In genomic region chr4:51872283-51872997, GRCh38 we compare ENCODE assay signal across 29 cellular contexts. TPM values are rescaled to one million over a fixed set of nuclear protein-coding genes. Genes with fewer than 3 reads are reported as not detected.
DNase-seq lines count a peak whose midpoint lies in the region; ATAC-seq, FAIRE-seq and TF ChIP-seq lines count a peak whose summit lies in the region.
"Had no signal": no experiment of that assay in that cellular context is flagged by ENCODE, and none has a peak within 500 bp of the region (broad histone marks: within the 10 kb centered on the region; RNA-seq: fewer than 3 reads in every experiment).

No MANE protein-coding gene starts in this region.

- H3K4me2 ChIP-seq in HepG2 (ENCODE audit: low read depth, low read length): no peak overlapping the region
- H3K4me2 ChIP-seq in parathyroid adenoma (ENCODE audit: low read length): no peak overlapping the region
- H3K4me2 ChIP-seq: KMS-11 had no signal

- H3K27ac Mint-ChIP-seq in activated CD8-positive, alpha-beta T cell treated with anti-CD3 and anti-CD28 coated beads, Interleukin-2, amount 10 ng/mL, durations not matched to agents 7 days and 5 days: peak overlapping the region; percentile 12
- no peak overlapping the region for H3K27ac Mint-ChIP-seq in activated CD8-positive, alpha-beta T cell treated with anti-CD3 and anti-CD28 coated beads for 36 hours
- H3K27ac Mint-ChIP-seq in type B pancreatic cell: peak overlapping the region; percentile 7
- no peak overlapping the region for H3K27ac Mint-ChIP-seq in activated naive CD4-positive, alpha-beta T cell treated with anti-CD3 and anti-CD28 coated beads for 36 hours
- H3K27ac Mint-ChIP-seq: CD14-positive monocyte, HFFc6, IgD-negative memory B cell had no signal

- no peak for FAIRE-seq in HepG2 (lab: Jason Lieb, UNC)
- FAIRE-seq: GM12878, RCC 7860 had no signal

- no peak for TF ChIP-seq RAD21 in HepG2 (CRISPR knock-in tag; IDR thresholded peaks at IDR 0.05)

- H3K9me3 ChIP-seq in HepG2 (ENCODE audit: low read length) (no peaks in the 10 kb centered on the region), parathyroid adenoma (ENCODE audit: control insufficient read depth, low read length) (no peaks in the 10 kb centered on the region)
- H3K9me3 ChIP-seq: BE2C, HAP-1 had no signal

- H3K36me3 ChIP-seq in HepG2 (replicated peaks in 1 of 2; ENCODE audit: control insufficient read depth in 1 of 2, insufficient read depth in 2 of 2, low read length in 2 of 2) (peaks cover 13 to 53% of the 10 kb centered on the region in 2 experiments), parathyroid adenoma (ENCODE audit: control insufficient read depth, insufficient read depth, low read length) (no peaks in the 10 kb centered on the region)

- intact Hi-C loops in activated CD8-positive, alpha-beta T cell treated with anti-CD3 and anti-CD28 coated beads for 36 hours (cut with micrococcal nuclease): no loop called here
- intact Hi-C loops in HepG2 (cut with micrococcal nuclease; ENCODE audit: unreplicated experiment): no loop called here
- intact Hi-C loops in activated naive CD4-positive, alpha-beta T cell treated with anti-CD3 and anti-CD28 coated beads for 36 hours (cut with micrococcal nuclease): loop anchor here (10.0 kb wide), 1 partner anchor 52 kb away; no protein-coding TSS in a partner anchor

- no peaks in the 10 kb centered on the region for H3K4me1 ChIP-seq in HepG2 (ENCODE audit: insufficient read depth, low read length)
- H3K4me1 ChIP-seq in parathyroid adenoma: peaks cover 5% of the 10 kb centered on the region
- H3K4me1 ChIP-seq: BE2C, HAP-1 had no signal

- in situ Hi-C loops in HepG2 (cut with HindIII; ENCODE audit: extremely low pct_ligation_motif_present, low pct_unique_long_range_greater_than_20kb): no loop called here

- TF ChIP-seq POLR2A in HepG2 (IDR thresholded peaks at IDR 0.05; ENCODE audit: insufficient read depth in 1 of 2, low read depth in 2 of 2, low read length in 2 of 2): no peak

- H3K4me3 ChIP-seq in HepG2 (replicated peaks in 1 of 3; ENCODE audit: insufficient read depth in 1 of 3, low read depth in 2 of 3, low read length in 3 of 3) (no peak overlapping the region), parathyroid adenoma (ENCODE audit: low read depth, low read length) (no peak overlapping the region)
- H3K4me3 ChIP-seq: GM12878, HAP-1 had no signal

- no peak for DNase-seq in activated CD8-positive, alpha-beta T cell treated with anti-CD3 and anti-CD28 coated beads, Interleukin-2, amount 10 ng/mL, durations not matched to agents 7 days and 5 days
- no peak for DNase-seq in activated CD8-positive, alpha-beta T cell treated with anti-CD3 and anti-CD28 coated beads for 36 hours
- DNase-seq in HepG2 (ENCODE audit: low spot score): no peak
- no peak for DNase-seq in type B pancreatic cell (ENCODE audit: extremely low spot score, unreplicated experiment)
- no peak for DNase-seq in effector CD4-positive, alpha-beta T cell
- DNase-seq in activated naive CD4-positive, alpha-beta T cell treated with anti-CD3 and anti-CD28 coated beads for 36 hours: no peak
- DNase-seq: 8988T; ACHN; BE2C; CD8-positive, alpha-beta memory T cell; DMS 273 treated with DMSO at 0.1 percent for 48 hours; DMS79; EL; GDM1; GOT3; HFFc6; MM.1S; NCI-H2029; NCI-H446; NCI-H524 treated with DMSO at 0.1 percent for 48 hours; NCI-H774 had no signal

- BruUV-seq in HepG2 (replicated peaks; lab: Mats Ljungman, UMichigan): no TSS peak

- no peaks in the 10 kb centered on the region for H3K4me1 Mint-ChIP-seq in activated CD8-positive, alpha-beta T cell treated with anti-CD3 and anti-CD28 coated beads, Interleukin-2, amount 10 ng/mL, durations not matched to agents 7 days and 5 days (ENCODE audit: low read depth)
- H3K4me1 Mint-ChIP-seq in activated CD8-positive, alpha-beta T cell treated with anti-CD3 and anti-CD28 coated beads for 36 hours (ENCODE audit: low read depth): no peaks in the 10 kb centered on the region
- no peaks in the 10 kb centered on the region for H3K4me1 Mint-ChIP-seq in type B pancreatic cell (ENCODE audit: unreplicated experiment)
- no peaks in the 10 kb centered on the region for H3K4me1 Mint-ChIP-seq in activated naive CD4-positive, alpha-beta T cell treated with anti-CD3 and anti-CD28 coated beads for 36 hours (ENCODE audit: low read depth)
- H3K4me1 Mint-ChIP-seq: CD14-positive monocyte had no signal

- H3K4me3 Mint-ChIP-seq in activated CD8-positive, alpha-beta T cell treated with anti-CD3 and anti-CD28 coated beads, Interleukin-2, amount 10 ng/mL, durations not matched to agents 7 days and 5 days: no peak overlapping the region
- no peak overlapping the region for H3K4me3 Mint-ChIP-seq in activated CD8-positive, alpha-beta T cell treated with anti-CD3 and anti-CD28 coated beads for 36 hours
- H3K4me3 Mint-ChIP-seq in type B pancreatic cell: no peak overlapping the region
- no peak overlapping the region for H3K4me3 Mint-ChIP-seq in activated naive CD4-positive, alpha-beta T cell treated with anti-CD3 and anti-CD28 coated beads for 36 hours
- H3K4me3 Mint-ChIP-seq: CD14-positive monocyte; CD8-positive, alpha-beta memory T cell; HFFc6; IgD-negative memory B cell had no signal

- H3K79me2 ChIP-seq in HepG2 (ENCODE audit: insufficient read depth, low read length) (no peaks in the 10 kb centered on the region), parathyroid adenoma (no peaks in the 10 kb centered on the region)

- CTCF ChIA-PET in activated CD8-positive, alpha-beta T cell treated with anti-CD3 and anti-CD28 coated beads, Interleukin-2, amount 10 ng/mL, durations not matched to agents 7 days and 5 days (lab: Charles Lee): interaction anchor here (0.8 kb wide), 1 partner anchor 57 kb away, joined by 3 read pairs; no protein-coding TSS in a partner anchor
- CTCF ChIA-PET in activated CD8-positive, alpha-beta T cell treated with anti-CD3 and anti-CD28 coated beads for 36 hours (lab: Charles Lee): interaction anchor here (0.7 kb wide), 1 partner anchor 24 kb away, joined by 3 read pairs; no protein-coding TSS in a partner anchor
- CTCF ChIA-PET in HepG2 (lab: Yijun Ruan, JAX; ENCODE audit: low intra/inter-chr PET ratio, low total read pairs): no interaction called here
- CTCF ChIA-PET in activated naive CD4-positive, alpha-beta T cell treated with anti-CD3 and anti-CD28 coated beads for 36 hours (lab: Charles Lee): no interaction called here

- H3K36me3 Mint-ChIP-seq in activated CD8-positive, alpha-beta T cell treated with anti-CD3 and anti-CD28 coated beads, Interleukin-2, amount 10 ng/mL, durations not matched to agents 7 days and 5 days (ENCODE audit: low read depth): peaks cover 54% of the 10 kb centered on the region
- peaks cover 64% of the 10 kb centered on the region for H3K36me3 Mint-ChIP-seq in activated CD8-positive, alpha-beta T cell treated with anti-CD3 and anti-CD28 coated beads for 36 hours (ENCODE audit: low read depth)
- H3K36me3 Mint-ChIP-seq in type B pancreatic cell: peaks cover 21% of the 10 kb centered on the region
- H3K36me3 Mint-ChIP-seq in activated naive CD4-positive, alpha-beta T cell treated with anti-CD3 and anti-CD28 coated beads for 36 hours (ENCODE audit: low read depth): peaks cover 61% of the 10 kb centered on the region

- ATAC-seq in activated CD8-positive, alpha-beta T cell treated with anti-CD3 and anti-CD28 coated beads, Interleukin-2, amount 10 ng/mL, durations not matched to agents 7 days and 5 days: no peak
- no peak for ATAC-seq in activated CD8-positive, alpha-beta T cell treated with anti-CD3 and anti-CD28 coated beads for 36 hours
- ATAC-seq in HepG2 (0 out of 3 replicates have a peak, but pooled peaks have one; percentile 33), GM18870 (IDR thresholded peaks at IDR 0.05; ENCODE audit: unreplicated experiment) (no peak)
- ATAC-seq: GM12878 had no signal

- no peak for TF ChIP-seq CTCF in activated CD8-positive, alpha-beta T cell treated with anti-CD3 and anti-CD28 coated beads for 36 hours (IDR thresholded peaks at IDR 0.05)
- TF ChIP-seq CTCF in HepG2 (CRISPR knock-in tag; IDR thresholded peaks at IDR 0.05) (no peak), parathyroid adenoma (IDR thresholded peaks at IDR 0.05) (no peak), type B pancreatic cell (conservative IDR thresholded peaks at IDR 0.05) (no peak)

- WGBS in HepG2 (ENCODE audit: low lambda C conversion rate): 88% methylated on average over 9 of the region's 9 CpGs

- no peak overlapping the region for H3K9ac ChIP-seq in HepG2 (ENCODE audit: insufficient read depth, low read depth, low read length)
- H3K9ac ChIP-seq in parathyroid adenoma: no peak overlapping the region
- H3K9ac ChIP-seq: KMS-11 had no signal

- H3K27me3 ChIP-seq in HepG2 (ENCODE audit: control insufficient read depth in 1 of 2, insufficient read depth in 2 of 2, low read length in 2 of 2) (no peaks in the 10 kb centered on the region), parathyroid adenoma (ENCODE audit: control insufficient read depth, insufficient read depth, low read length) (no peaks in the 10 kb centered on the region)
- H3K27me3 ChIP-seq: BE2C had no signal

- POLR2A ChIA-PET in activated CD8-positive, alpha-beta T cell treated with anti-CD3 and anti-CD28 coated beads, Interleukin-2, amount 10 ng/mL, durations not matched to agents 7 days and 5 days (lab: Charles Lee): no interaction called here
- POLR2A ChIA-PET in activated CD8-positive, alpha-beta T cell treated with anti-CD3 and anti-CD28 coated beads for 36 hours (lab: Charles Lee): no interaction called here
- POLR2A ChIA-PET in HepG2 (lab: Yijun Ruan, JAX): no interaction called here

- no peaks in the 10 kb centered on the region for H4K20me1 ChIP-seq in HepG2 (ENCODE audit: insufficient read depth, low read length)

- H3K9me3 Mint-ChIP-seq in activated CD8-positive, alpha-beta T cell treated with anti-CD3 and anti-CD28 coated beads, Interleukin-2, amount 10 ng/mL, durations not matched to agents 7 days and 5 days (ENCODE audit: insufficient read depth): peaks cover 7% of the 10 kb centered on the region
- no peaks in the 10 kb centered on the region for H3K9me3 Mint-ChIP-seq in activated CD8-positive, alpha-beta T cell treated with anti-CD3 and anti-CD28 coated beads for 36 hours
- no peaks in the 10 kb centered on the region for H3K9me3 Mint-ChIP-seq in type B pancreatic cell
- H3K9me3 Mint-ChIP-seq in activated naive CD4-positive, alpha-beta T cell treated with anti-CD3 and anti-CD28 coated beads for 36 hours: no peaks in the 10 kb centered on the region
- H3K9me3 Mint-ChIP-seq: CD14-positive monocyte, HFFc6 had no signal

- no peak overlapping the region for H2AFZ ChIP-seq in HepG2 (ENCODE audit: low read length)
- no peak overlapping the region for H2AFZ ChIP-seq in parathyroid adenoma

- no peaks in the 10 kb centered on the region for H3K27me3 Mint-ChIP-seq in activated CD8-positive, alpha-beta T cell treated with anti-CD3 and anti-CD28 coated beads, Interleukin-2, amount 10 ng/mL, durations not matched to agents 7 days and 5 days (ENCODE audit: low read depth)
- no peaks in the 10 kb centered on the region for H3K27me3 Mint-ChIP-seq in activated CD8-positive, alpha-beta T cell treated with anti-CD3 and anti-CD28 coated beads for 36 hours
- H3K27me3 Mint-ChIP-seq in type B pancreatic cell: no peaks in the 10 kb centered on the region
- H3K27me3 Mint-ChIP-seq in activated naive CD4-positive, alpha-beta T cell treated with anti-CD3 and anti-CD28 coated beads for 36 hours (ENCODE audit: low read depth): no peaks in the 10 kb centered on the region
- H3K27me3 Mint-ChIP-seq: CD8-positive, alpha-beta memory T cell; IgD-negative memory B cell had no signal

- no peak for TF ChIP-seq EP300 in HepG2 (IDR thresholded peaks at IDR 0.05; ENCODE audit: low read depth in 2 of 2, low read length in 2 of 2)
- no peak for TF ChIP-seq EP300 in HepG2 (CRISPR knock-in tag; IDR thresholded peaks at IDR 0.05; ENCODE audit: borderline replicate concordance)

- H3K27ac ChIP-seq in HepG2 (ENCODE audit: extremely low read length, insufficient read depth, low read length) (no peak overlapping the region), parathyroid adenoma (peak overlapping the region; percentile 29)
- H3K27ac ChIP-seq: KMS-11 had no signal

RNA-seq across cellular contexts. Expression of gene DCUN1D4, which starts 29.5 kb away (rescaled TPM):
- total RNA-seq in activated CD8-positive, alpha-beta T cell treated with anti-CD3 and anti-CD28 coated beads, Interleukin-2, amount 10 ng/mL, durations not matched to agents 7 days and 5 days: 10 to 100 TPM; 31.9 to 34.9 TPM
- 10 to 100 TPM; 32.6 to 39.8 TPM for total RNA-seq in activated CD8-positive, alpha-beta T cell treated with anti-CD3 and anti-CD28 coated beads for 36 hours
- total RNA-seq in HepG2 (2016; rRNA removed; fragmentation: Illumina TruSeq; extraction: Trizol) (27.9 and 30.4 TPM in 2 replicates), type B pancreatic cell (ENCODE audit: low replicate concordance) (27.5 and 62.4 TPM in 2 replicates)
- total RNA-seq in HepG2 (2016; cell fraction: cytosol; rRNA removed; fragmentation: Illumina TruSeq; extraction: Trizol; ENCODE audit: low read depth): 110 and 115 TPM in 2 replicates
- total RNA-seq in HepG2 (2016; cell fraction: insoluble cytoplasmic fraction; rRNA removed; fragmentation: Illumina TruSeq; extraction: Trizol): 30.0 and 37.0 TPM in 2 replicates
- 25.1 and 25.2 TPM in 2 replicates for total RNA-seq in HepG2 (2016; cell fraction: membrane; rRNA removed; fragmentation: Illumina TruSeq; extraction: Trizol)
- total RNA-seq in HepG2 (2016; cell fraction: nucleus; rRNA removed; fragmentation: Illumina TruSeq; extraction: Trizol): 46.0 and 48.0 TPM in 2 replicates
- polyA plus RNA-seq in HepG2 (2011; rRNA removed): 42.0 and 44.4 TPM in 2 replicates
- polyA plus RNA-seq in HepG2 (2011; cell fraction: cytosol; rRNA removed): 15.7 and 17.4 TPM in 2 replicates
- polyA plus RNA-seq in HepG2 (2011; cell fraction: nucleus; rRNA removed): 121 and 123 TPM in 2 replicates
- 23.0 and 28.3 TPM in 2 replicates for polyA plus RNA-seq in HepG2 (2012)
- polyA plus RNA-seq in HepG2 (2016; cell fraction: cytosol; fragmentation: Illumina TruSeq; extraction: Trizol; ENCODE audit: low read depth): 1.8 and 2.0 TPM in 2 replicates
- polyA plus RNA-seq in HepG2 (2016; cell fraction: insoluble cytoplasmic fraction; fragmentation: Illumina TruSeq; extraction: Trizol; ENCODE audit: low read depth): 23.2 and 25.2 TPM in 2 replicates
- polyA plus RNA-seq in HepG2 (2016; cell fraction: membrane; fragmentation: Illumina TruSeq; extraction: Trizol; ENCODE audit: low read depth): 4.7 and 5.3 TPM in 2 replicates
- 66.6 and 68.6 TPM in 2 replicates for polyA plus RNA-seq in HepG2 (2016; cell fraction: nucleus; fragmentation: Illumina TruSeq; extraction: Trizol; ENCODE audit: insufficient read depth, low read depth)
- polyA minus RNA-seq in HepG2 (2011; rRNA and poly(A)+ RNA removed; ENCODE audit: low replicate concordance): 62.2 and 76.8 TPM in 2 replicates
- polyA minus RNA-seq in HepG2 (2011; cell fraction: cytosol; rRNA and poly(A)+ RNA removed): 23.4 and 26.8 TPM in 2 replicates
- polyA minus RNA-seq in HepG2 (2011; cell fraction: nucleus; rRNA and poly(A)+ RNA removed): 136 and 138 TPM in 2 replicates
- 10 to 100 TPM; 27.7 to 28.2 TPM for total RNA-seq in activated naive CD4-positive, alpha-beta T cell treated with anti-CD3 and anti-CD28 coated beads for 36 hours

Comparison
In these comparisons a context has a peak if more than half of its experiments do, and no peak if none do; other contexts are left out.
1. H3K27ac Mint-ChIP-seq: peak in activated CD8-positive, alpha-beta T cell treated with anti-CD3 and anti-CD28 coated beads, Interleukin-2, amount 10 ng/mL, durations not matched to agents 7 days and 5 days (single experiment) and type B pancreatic cell (single experiment); none in activated CD8-positive, alpha-beta T cell treated with anti-CD3 and anti-CD28 coated beads for 36 hours (single experiment) and activated naive CD4-positive, alpha-beta T cell treated with anti-CD3 and anti-CD28 coated beads for 36 hours (single experiment).
2. CTCF ChIA-PET loops: an anchor here in activated CD8-positive, alpha-beta T cell treated with anti-CD3 and anti-CD28 coated beads, Interleukin-2, amount 10 ng/mL, durations not matched to agents 7 days and 5 days (0.8 kb wide) and activated CD8-positive, alpha-beta T cell treated with anti-CD3 and anti-CD28 coated beads for 36 hours (0.7 kb wide); none called in HepG2 and activated naive CD4-positive, alpha-beta T cell treated with anti-CD3 and anti-CD28 coated beads for 36 hours.